In the genomic region with DNA sequence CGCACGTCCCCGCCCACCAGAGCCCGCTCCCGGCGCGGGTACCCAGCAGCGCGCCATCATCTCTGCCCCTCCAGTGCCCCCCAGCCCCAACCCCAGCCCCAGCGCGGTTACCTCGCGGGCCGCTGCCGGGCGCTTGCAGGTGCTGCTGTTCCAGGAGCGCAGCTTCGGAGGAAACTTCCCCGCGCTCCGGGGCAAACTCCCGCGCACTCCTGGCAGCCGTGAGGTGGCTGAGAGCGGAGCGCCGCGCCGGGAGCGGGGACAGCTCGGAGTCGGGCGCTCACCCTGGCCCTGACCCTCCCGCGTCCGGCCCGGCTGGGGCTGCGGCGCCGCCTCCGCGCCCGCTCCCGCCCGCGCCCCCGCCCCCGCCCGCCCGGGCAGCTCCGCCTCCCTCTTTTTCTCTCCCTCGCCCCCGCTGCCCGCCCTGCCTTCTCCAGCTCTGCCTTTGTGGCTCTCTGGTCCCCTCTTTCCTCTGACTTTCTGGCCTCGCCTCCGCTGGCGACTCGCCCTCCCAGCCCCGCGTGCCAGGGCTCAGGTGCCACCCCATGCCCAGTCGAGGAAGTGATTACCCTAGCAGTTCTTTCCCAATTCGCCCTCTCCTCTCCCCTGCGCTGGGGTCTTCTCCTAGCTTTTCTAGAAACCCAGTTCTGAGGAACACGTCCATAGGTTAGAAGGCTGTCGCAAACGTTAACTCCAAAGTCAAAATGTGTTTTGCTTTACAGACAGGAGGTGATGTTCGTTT, we compare ENCODE assay signal across 10 cellular contexts. TPM values are rescaled to one million over a fixed set of nuclear protein-coding genes. Genes with fewer than 3 reads are reported as not detected.
DNase-seq lines count a peak whose midpoint lies in the region; ATAC-seq and TF ChIP-seq lines count a peak whose summit lies in the region.
"Had no signal": no experiment of that assay in that cellular context is flagged by ENCODE, and none has a peak within 500 bp of the region (broad histone marks: within the 10 kb centered on the region; RNA-seq: fewer than 3 reads in every experiment).

A gene with protein sequence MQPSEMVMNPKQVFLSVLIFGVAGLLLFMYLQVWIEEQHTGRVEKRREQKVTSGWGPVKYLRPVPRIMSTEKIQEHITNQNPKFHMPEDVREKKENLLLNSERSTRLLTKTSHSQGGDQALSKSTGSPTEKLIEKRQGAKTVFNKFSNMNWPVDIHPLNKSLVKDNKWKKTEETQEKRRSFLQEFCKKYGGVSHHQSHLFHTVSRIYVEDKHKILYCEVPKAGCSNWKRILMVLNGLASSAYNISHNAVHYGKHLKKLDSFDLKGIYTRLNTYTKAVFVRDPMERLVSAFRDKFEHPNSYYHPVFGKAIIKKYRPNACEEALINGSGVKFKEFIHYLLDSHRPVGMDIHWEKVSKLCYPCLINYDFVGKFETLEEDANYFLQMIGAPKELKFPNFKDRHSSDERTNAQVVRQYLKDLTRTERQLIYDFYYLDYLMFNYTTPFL (minus strand): TSS at position 284 of the 739 bp plus-strand sequence. CDS start 42,499 bp downstream, outside the sequence.

- H3K36me3 ChIP-seq in body of pancreas (replicated peaks in 1 of 2; ENCODE audit: insufficient read depth in 1 of 2, low read depth in 2 of 2) (no peaks in the 10 kb centered on the region), thymus (ENCODE audit: control insufficient read depth, insufficient read depth) (no peaks in the 10 kb centered on the region)

- intact Hi-C loops in body of pancreas (cut with DNase I) = no loop called here

- DNase-seq in NCI-H1105 (lab: John Stamatoyannopoulos, UW) (peak; percentile 17), body of pancreas (peak; percentile 51 to 68 (median 56)), kidney tubule cell (ENCODE audit: low spot score) (peak; percentile 34), T1000 (lab: John Stamatoyannopoulos, UW) (no peak)
- DNase-seq in activated naive CD4-positive, alpha-beta T cell treated with anti-CD3 and anti-CD28 coated beads, Interleukin-2, amount 50 U/mL, for 72 hours (ENCODE audit: low spot score in 2 of 2) = no peak

- no peak within 1 kb of the TSS for H3K27ac Mint-ChIP-seq in activated naive CD4-positive, alpha-beta T cell treated with anti-CD3 and anti-CD28 coated beads, Interleukin-2, amount 50 U/mL, for 72 hours

- H3K27ac ChIP-seq in body of pancreas = peak within 1 kb of the TSS in 3 of 4 donors; percentile 67 to 76 (median 67)
- no peak within 1 kb of the TSS for H3K27ac ChIP-seq in thymus (ENCODE audit: low read depth)

- peaks cover 13 to 15% of the 10 kb centered on the region in 2 donors for H3K36me3 Mint-ChIP-seq in activated naive CD4-positive, alpha-beta T cell treated with anti-CD3 and anti-CD28 coated beads, Interleukin-2, amount 50 U/mL, for 72 hours

- TF ChIP-seq CTCF in body of pancreas (IDR thresholded peaks at IDR 0.05) = peak in 1 of 7 experiments; percentile 26

- whole genome bisulfite sequencing in body of pancreas, 2 donors = 1 to 2% methylated on average over 29 to 59 of the region's 67 CpGs
- 3% methylated on average over 65 of the region's 67 CpGs for WGBS in thymus

- H3K27me3 ChIP-seq in body of pancreas (no peaks in the 10 kb centered on the region), thymus (ENCODE audit: control insufficient read depth, insufficient read depth) (peaks cover 14% of the 10 kb centered on the region)

- ATAC-seq in body of pancreas (peak; percentile 80), HG03460 (IDR thresholded peaks at IDR 0.05; ENCODE audit: unreplicated experiment) (no peak), HG02852 (IDR thresholded peaks at IDR 0.05; ENCODE audit: unreplicated experiment) (no peak)
- no peak for ATAC-seq in activated naive CD4-positive, alpha-beta T cell treated with anti-CD3 and anti-CD28 coated beads, Interleukin-2, amount 50 U/mL, for 72 hours

- H3K4me1 ChIP-seq in body of pancreas = peaks cover 22% of the 10 kb centered on the region
- no peaks in the 10 kb centered on the region for H3K4me1 ChIP-seq in thymus (ENCODE audit: control insufficient read depth, insufficient read depth, low read length)

- H3K9me3 ChIP-seq in body of pancreas (no peaks in the 10 kb centered on the region), thymus (ENCODE audit: control insufficient read depth) (no peaks in the 10 kb centered on the region)

- TF ChIP-seq POLR2A in body of pancreas (IDR thresholded peaks at IDR 0.05) = peak in 1 of 3 donors; percentile 16

- H3K4me3 ChIP-seq in body of pancreas = peak within 1 kb of the TSS; percentile 37 to 41
- H3K4me3 ChIP-seq in thymus (ENCODE audit: low read length) = peak within 1 kb of the TSS; percentile 3

- H3K9me3 Mint-ChIP-seq in activated naive CD4-positive, alpha-beta T cell treated with anti-CD3 and anti-CD28 coated beads, Interleukin-2, amount 50 U/mL, for 72 hours = peaks cover 10% of the 10 kb centered on the region in 2 donors

RNA-seq across cellular contexts. Expression of the gene that starts here (rescaled TPM):
- total RNA-seq in body of pancreas = 1 to 10 TPM; 4.3 to 6.7 TPM
- polyA plus RNA-seq in thymus = 0.87 TPM
- not detected for total RNA-seq in activated naive CD4-positive, alpha-beta T cell treated with anti-CD3 and anti-CD28 coated beads, Interleukin-2, amount 50 U/mL, for 72 hours
- total RNA-seq: fibroblast of villous mesenchyme, LHCN-M2 had no signal

Comparison
In these comparisons a context has a peak if more than half of its experiments do, and no peak if none do; other contexts are left out.
1. RNA of the gene that starts here (total RNA-seq): 4.3 to 6.7 TPM in body of pancreas; not detected in activated naive CD4-positive, alpha-beta T cell treated with anti-CD3 and anti-CD28 coated beads, Interleukin-2, amount 50 U/mL, for 72 hours; every median in the first group is over 4 times any median in the second.
2. DNase-seq: peak in NCI-H1105 (single experiment), body of pancreas (4 of 4) and kidney tubule cell (single experiment); none in T1000 (single experiment) and activated naive CD4-positive, alpha-beta T cell treated with anti-CD3 and anti-CD28 coated beads, Interleukin-2, amount 50 U/mL, for 72 hours (0 of 2).